ENCODE assay signal across 8 cellular contexts in genomic region chr14:73059326-73059725, GRCh38. TPM values are rescaled to one million over a fixed set of nuclear protein-coding genes. Genes with fewer than 3 reads are reported as not detected.
A peak's percentile ranks its signal among the peaks of the same experiment; 100 is the strongest.
DNase-seq lines count a peak whose midpoint lies in the region; ATAC-seq, FAIRE-seq and TF ChIP-seq lines count a peak whose summit lies in the region.

No MANE protein-coding gene starts in this region.

- ATAC-seq in PC-3 (no peak; the same call in 1 of the 2 replicates), HG03520 (IDR thresholded peaks at IDR 0.05; ENCODE audit: unreplicated experiment) (no peak)

- DNase-seq in GM12892 (ENCODE audit: insufficient read length) (no peak), PC-3 (no peak), fibroblast of the conjunctiva (ENCODE audit: low read depth) (peak; percentile 18), smooth muscle cell (lab: John Stamatoyannopoulos, UW; ENCODE audit: unreplicated experiment) (no peak), ureter (ENCODE audit: low spot score) (no peak)
- no peak for DNase-seq in stimulated activated naive CD4-positive, alpha-beta T cell treated with Interleukin-2 at 50 U/mL for 16 hours (lab: John Stamatoyannopoulos, UW)
- no peak for DNase-seq in activated T-cell treated with anti-CD3 and anti-CD28 coated beads, Interleukin-2, amount 50 U/mL, for 1 hour

- H3K4me2 ChIP-seq in PC-3 (ENCODE audit: low read length) (peak overlapping the region; percentile 81), smooth muscle cell (peak overlapping the region; percentile 84)

- H3K27me3 ChIP-seq in PC-3 (ENCODE audit: low read length) (no peaks in the 10 kb centered on the region), smooth muscle cell (ENCODE audit: low read depth) (no peaks in the 10 kb centered on the region)

- intact Hi-C loops in PC-3 (cut with micrococcal nuclease): loop anchor here (1.0 to 5.0 kb wide), 4 partner anchors 12 to 179 kb away; no protein-coding TSS in a partner anchor

- H3K27ac ChIP-seq in PC-3 (ENCODE audit: low read length) (peak overlapping the region; percentile 78), smooth muscle cell (ENCODE audit: low read depth) (peak overlapping the region; percentile 96)

- H3K79me2 ChIP-seq in PC-3 (ENCODE audit: low read length): peaks cover 64% of the 10 kb centered on the region
- H3K79me2 ChIP-seq in smooth muscle cell (ENCODE audit: low read depth): peaks cover 56% of the 10 kb centered on the region

- H3K9ac ChIP-seq in PC-3 (ENCODE audit: low read length) (peak overlapping the region; percentile 97), smooth muscle cell (ENCODE audit: low read depth) (peak overlapping the region; percentile 94)

- POLR2A ChIA-PET in PC-3 (lab: Charles Lee; ENCODE audit: unreplicated experiment): interaction anchor here (0.5 to 2.7 kb wide), 5 partner anchors 9 to 33 kb away, joined by 3 to 30 read pairs (median 4); partner anchors contain the start of gene ZFYVE1

- no TSS peak for BruUV-seq in PC-3 (replicated peaks; lab: Mats Ljungman, UMichigan)

- FAIRE-seq in GM12892 (lab: Jason Lieb, UNC): peak; percentile 71

- H3K4me3 ChIP-seq in PC-3 (ENCODE audit: low read length): peak overlapping the region; percentile 86
- H3K4me3 ChIP-seq in smooth muscle cell: peak overlapping the region; percentile 85

- peaks cover 36% of the 10 kb centered on the region; the same call in 1 of the 2 replicates for H3K36me3 ChIP-seq in PC-3 (ENCODE audit: low read depth, low read length)
- no peaks in the 10 kb centered on the region for H3K36me3 ChIP-seq in smooth muscle cell (ENCODE audit: low read depth)

- no peak for TF ChIP-seq CTCF in PC-3 (conservative IDR thresholded peaks at IDR 0.05; ENCODE audit: low read depth, low read length)
- TF ChIP-seq CTCF in smooth muscle cell (IDR thresholded peaks at IDR 0.05; ENCODE audit: borderline replicate concordance, insufficient read depth, poor library complexity, severe bottlenecking): no peak

- H3F3A ChIP-seq in PC-3 (ENCODE audit: low read length, unreplicated experiment) (no peaks in the 10 kb centered on the region), smooth muscle cell (ENCODE audit: low read depth) (no peaks in the 10 kb centered on the region)

- H2AFZ ChIP-seq in PC-3 (ENCODE audit: low read length) (no peak overlapping the region), smooth muscle cell (ENCODE audit: low read depth) (no peak overlapping the region)

- 2% methylated on average over 9 of the region's 9 CpGs for WGBS in smooth muscle cell (ENCODE audit: low lambda C conversion rate)

- CTCF ChIA-PET in PC-3 (lab: Charles Lee): interaction anchor here (2.1 kb wide), 1 partner anchor 32 kb away, joined by 8 read pairs; the partner anchor contains the start of gene ZFYVE1

- H3K4me1 ChIP-seq in PC-3 (ENCODE audit: insufficient read depth, low read length) (peaks cover 22% of the 10 kb centered on the region), smooth muscle cell (ENCODE audit: low read depth) (peaks cover 18% of the 10 kb centered on the region)

- H4K20me1 ChIP-seq in PC-3 (ENCODE audit: low read length) (peaks cover 55% of the 10 kb centered on the region), smooth muscle cell (ENCODE audit: low read depth) (peaks cover 55% of the 10 kb centered on the region)

- H3K9me3 ChIP-seq in PC-3 (ENCODE audit: low read length): no peaks in the 10 kb centered on the region
- no peaks in the 10 kb centered on the region for H3K9me3 ChIP-seq in smooth muscle cell (replicated peaks; ENCODE audit: low read depth)

- H3K9me2 ChIP-seq in PC-3 (replicated peaks; ENCODE audit: low read length): no peaks in the 10 kb centered on the region

- no peak for TF ChIP-seq POLR2A in GM12892 (IDR thresholded peaks at IDR 0.05; ENCODE audit: low read depth, low read length)

RNA-seq across cellular contexts. Expression of gene RBM25, which starts 1.0 kb away (rescaled TPM):
- 71.1 TPM for polyA plus RNA-seq in GM12892 (2012; ENCODE audit: missing spikeins)
- 53.2 and 64.7 TPM in 2 replicates for total RNA-seq in PC-3 (2014; rRNA removed)
- total RNA-seq in smooth muscle cell: 76.0 and 83.3 TPM in 2 replicates
- polyA plus RNA-seq in smooth muscle cell: 42.0 and 56.3 TPM in 2 replicates
- 128 TPM for total RNA-seq in ureter

RNA-seq across cellular contexts. Expression of gene ZFYVE1, which starts 32.4 kb away (rescaled TPM):
- polyA plus RNA-seq in GM12892 (2012; ENCODE audit: missing spikeins): 6.5 TPM
- total RNA-seq in PC-3 (2014; rRNA removed) (10.5 and 13.0 TPM in 2 replicates), smooth muscle cell (15.9 and 20.1 TPM in 2 replicates), ureter (16.9 TPM)
- polyA plus RNA-seq in smooth muscle cell: 12.4 and 19.0 TPM in 2 replicates
